In genomic region chr10:98041352-98042043, GRCh38 we compare ENCODE assay signal across 2 cellular contexts.
TF ChIP-seq lines count a peak whose summit lies in the region.

No MANE protein-coding gene starts in this region.

TF ChIP-seq in IMR-90, 13 proteins besides CTCF, POLR2A, EP300 and RAD21:
- TF ChIP-seq RCOR1 (IDR thresholded peaks at IDR 0.05; ENCODE audit: insufficient replicate concordance, low read length) = no peak
- TF ChIP-seq SMC3 (IDR thresholded peaks at IDR 0.05; ENCODE audit: low read depth, low read length) = peak; percentile 65

TF ChIP-seq in SK-N-SH, 30 proteins besides CTCF, POLR2A, EP300 and RAD21:
- TF ChIP-seq YY1 (IDR thresholded peaks at IDR 0.05; ENCODE audit: low read depth) = no peak
- TF ChIP-seq SMC3 (IDR thresholded peaks at IDR 0.05; ENCODE audit: low read depth, low read length) = peak; percentile 72
- TF ChIP-seq TAF1 (IDR thresholded peaks at IDR 0.05; ENCODE audit: borderline replicate concordance, low read depth, low read length) = no peak
- no peak for TF ChIP-seq NFIC (IDR thresholded peaks at IDR 0.05; ENCODE audit: borderline replicate concordance)
